ENCODE assay signal across 12 cellular contexts in genomic region chr1:60972841-60973364, GRCh38.
A peak's percentile ranks its signal among the peaks of the same experiment; 100 is the strongest.
DNase-seq lines count a peak whose midpoint lies in the region; ATAC-seq and TF ChIP-seq lines count a peak whose summit lies in the region.
"Had no signal": no experiment of that assay in that cellular context is flagged by ENCODE, and none has a peak within 500 bp of the region (broad histone marks: within the 10 kb centered on the region; RNA-seq: fewer than 3 reads in every experiment).

No MANE protein-coding gene starts in this region.

- POLR2A ChIA-PET in RWPE1 (lab: Yijun Ruan, JAX; ENCODE audit: low non-redundant PET) = no interaction called here

- ATAC-seq in HG03108 (IDR thresholded peaks at IDR 0.05; ENCODE audit: unreplicated experiment) = no peak
- ATAC-seq: activated CD4-positive, CD25-positive, alpha-beta regulatory T cell treated with anti-CD3 and anti-CD28 coated beads, Interleukin-2, amount 50 U/mL, for 24 hours had no signal

- DNase-seq in Daoy (ENCODE audit: low read depth) = peak; percentile 75
- peak; percentile 69 for DNase-seq in RWPE1 (ENCODE audit: low spot score)
- DNase-seq in erythroblast (lab: John Stamatoyannopoulos, UW) = peak; percentile 66 to 87
- peak; percentile 87 for DNase-seq in non-pigmented ciliary epithelial cell (ENCODE audit: low read depth)
- no peak for DNase-seq in NCI-H2196 (lab: John Stamatoyannopoulos, UW; ENCODE audit: unreplicated experiment)
- no peak for DNase-seq in T-helper 9 cell
- DNase-seq in NCI-H2081 (lab: John Stamatoyannopoulos, UW) = no peak
- DNase-seq: CD4-positive, alpha-beta T cell; NCI-H187; nucleus accumbens had no signal

- H3K27ac ChIP-seq in RWPE1 = no peak overlapping the region

- no peak for TF ChIP-seq CTCF in RWPE1 (conservative IDR thresholded peaks at IDR 0.05; ENCODE audit: low read depth)

- CTCF ChIA-PET in RWPE1 (lab: Yijun Ruan, JAX) = no interaction called here

- TF ChIP-seq POLR2A in erythroblast (IDR thresholded peaks at IDR 0.05; ENCODE audit: low read length) = no peak

Comparison
In these comparisons a context has a peak if more than half of its experiments do, and no peak if none do; other contexts are left out.
1. DNase-seq: peak in Daoy (single experiment), RWPE1 (single experiment), erythroblast (2 of 2) and non-pigmented ciliary epithelial cell (single experiment); none in NCI-H2196 (single experiment), T-helper 9 cell (single experiment) and NCI-H2081 (0 of 2).